Comparison of ENCODE assay signal across 20 cellular contexts in the genomic region with DNA sequence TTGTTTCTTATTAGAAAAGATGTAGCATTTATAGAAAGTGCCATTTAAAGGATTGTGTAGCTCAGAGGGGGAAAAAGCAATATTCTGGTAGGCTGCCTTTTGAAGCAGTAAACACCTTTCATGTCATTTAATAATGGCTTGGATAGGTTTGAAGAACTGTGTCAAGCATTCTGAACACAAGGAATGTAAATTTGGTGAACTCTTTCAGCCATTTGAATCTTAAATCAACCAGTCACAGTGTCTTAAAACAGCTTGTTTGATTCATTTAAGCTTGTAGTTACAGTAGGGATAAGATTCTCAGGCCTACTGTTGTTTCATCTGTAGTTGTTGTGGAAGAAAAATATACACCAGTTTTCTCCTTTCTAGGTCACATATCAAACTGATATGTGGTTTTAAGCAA.
DNase-seq lines count a peak whose midpoint lies in the region; ATAC-seq and TF ChIP-seq lines count a peak whose summit lies in the region.
"Had no signal": no experiment of that assay in that cellular context is flagged by ENCODE, and none has a peak within 500 bp of the region (broad histone marks: within the 10 kb centered on the region; RNA-seq: fewer than 3 reads in every experiment).

No MANE protein-coding gene starts in this region.

- H3K4me1 Mint-ChIP-seq in nephron: no peaks in the 10 kb centered on the region
- no peaks in the 10 kb centered on the region for H3K4me1 Mint-ChIP-seq in activated T-helper 17 cell treated with anti-CD3 and anti-CD28 coated beads, Interleukin-2, amount 50 U/mL, for 72 hours
- H3K4me1 Mint-ChIP-seq: CD4-positive, CD25-positive, alpha-beta regulatory T cell; CD8-positive, alpha-beta memory T cell; H9; IgD-negative memory B cell had no signal

- peak; percentile 30 for DNase-seq in epithelial cell of proximal tubule (ENCODE audit: low read depth)
- DNase-seq in renal cortical epithelial cell (ENCODE audit: low read depth): peak; percentile 75
- DNase-seq in NCI-H187 treated with DMSO at 0.1 percent for 48 hours (lab: John Stamatoyannopoulos, UW): no peak
- no peak for DNase-seq in MV-4-11 (lab: John Stamatoyannopoulos, UW)
- DNase-seq: ACHN; BE2C; C1 segment of cervical spinal cord; CD4-positive, CD25-positive, alpha-beta regulatory T cell; CD8-positive, alpha-beta memory T cell; COR-L47; DMS 273 treated with DMSO at 0.1 percent for 48 hours; DMS53; DND-41; EL; H9 had no signal

- H3K36me3 Mint-ChIP-seq in nephron (ENCODE audit: low read depth): peaks cover 4% of the 10 kb centered on the region
- H3K36me3 Mint-ChIP-seq in activated T-helper 17 cell treated with anti-CD3 and anti-CD28 coated beads, Interleukin-2, amount 50 U/mL, for 72 hours (ENCODE audit: low read depth): no peaks in the 10 kb centered on the region
- H3K36me3 Mint-ChIP-seq: CD4-positive, CD25-positive, alpha-beta regulatory T cell; CD8-positive, alpha-beta memory T cell; IgD-negative memory B cell had no signal

- no peaks in the 10 kb centered on the region for H3K27me3 Mint-ChIP-seq in nephron (ENCODE audit: low read depth)
- no peaks in the 10 kb centered on the region for H3K27me3 Mint-ChIP-seq in activated T-helper 17 cell treated with anti-CD3 and anti-CD28 coated beads, Interleukin-2, amount 50 U/mL, for 72 hours
- H3K27me3 Mint-ChIP-seq: CD4-positive, CD25-positive, alpha-beta regulatory T cell; CD8-positive, alpha-beta memory T cell; IgD-negative memory B cell had no signal

- TF ChIP-seq CTCF in epithelial cell of proximal tubule (conservative IDR thresholded peaks at IDR 0.05; ENCODE audit: low read depth, low read length) (no peak), nephron (IDR thresholded peaks at IDR 0.05; ENCODE audit: unreplicated experiment in 3 of 3) (no peak)

- peak overlapping the region in 2 of 3 experiments; percentile 64 to 71 for H3K27ac Mint-ChIP-seq in nephron
- H3K27ac Mint-ChIP-seq in activated T-helper 17 cell treated with anti-CD3 and anti-CD28 coated beads, Interleukin-2, amount 50 U/mL, for 72 hours: no peak overlapping the region
- H3K27ac Mint-ChIP-seq: CD4-positive, CD25-positive, alpha-beta regulatory T cell; CD8-positive, alpha-beta memory T cell; H9; IgD-negative memory B cell had no signal

- H3K4me3 Mint-ChIP-seq in nephron: no peak overlapping the region
- no peak overlapping the region for H3K4me3 Mint-ChIP-seq in activated T-helper 17 cell treated with anti-CD3 and anti-CD28 coated beads, Interleukin-2, amount 50 U/mL, for 72 hours
- H3K4me3 Mint-ChIP-seq: CD4-positive, CD25-positive, alpha-beta regulatory T cell; CD8-positive, alpha-beta memory T cell; H9; IgD-negative memory B cell had no signal

- ATAC-seq in activated T-helper 17 cell treated with anti-CD3 and anti-CD28 coated beads, Interleukin-2, amount 50 U/mL, for 72 hours (replicated peaks): no peak
- ATAC-seq: GM12878, HepG2 had no signal

- no peak overlapping the region for H3K4me3 ChIP-seq in epithelial cell of proximal tubule (ENCODE audit: low read depth, low read length)
- H3K4me3 ChIP-seq: GM12878 had no signal

- peaks cover 10% of the 10 kb centered on the region for H3K9me3 Mint-ChIP-seq in nephron
- H3K9me3 Mint-ChIP-seq in activated T-helper 17 cell treated with anti-CD3 and anti-CD28 coated beads, Interleukin-2, amount 50 U/mL, for 72 hours: peaks cover 21% of the 10 kb centered on the region

Comparison
In these comparisons a context has a peak if more than half of its experiments do, and no peak if none do; other contexts are left out.
1. DNase-seq: peak in epithelial cell of proximal tubule (single experiment) and renal cortical epithelial cell (single experiment); none in NCI-H187 treated with DMSO at 0.1 percent for 48 hours (single experiment) and MV-4-11 (single experiment).